In genomic region chr7:77765906-77766800, GRCh38 we compare ENCODE assay signal across 1 cellular context.
TF ChIP-seq lines count a peak whose summit lies in the region.

No MANE protein-coding gene starts in this region.

TF ChIP-seq in GM23338, 12 proteins besides CTCF, POLR2A, EP300 and RAD21 (continued from another document):
- TF ChIP-seq ZNF462 (CRISPR knock-in tag; IDR thresholded peaks at IDR 0.05) (no peak), EZH2 (IDR thresholded peaks at IDR 0.05; ENCODE audit: low read depth, unreplicated experiment) (no peak), JUNB (IDR thresholded peaks at IDR 0.05; ENCODE audit: unreplicated experiment) (no peak), CREB1 (CRISPR knock-in tag; IDR thresholded peaks at IDR 0.05; ENCODE audit: low read depth) (no peak), ZNF331 (CRISPR knock-in tag; IDR thresholded peaks at IDR 0.05; ENCODE audit: low read depth) (no peak), POLR2AphosphoS5 (IDR thresholded peaks at IDR 0.05; ENCODE audit: low read depth) (no peak), STAT1 (IDR thresholded peaks at IDR 0.05; ENCODE audit: unreplicated experiment) (no peak)
